8 cellular contexts compared by ENCODE assay signal in genomic region chr7:16564909-16565426, GRCh38. TPM values are rescaled to one million over a fixed set of nuclear protein-coding genes. Genes with fewer than 3 reads are reported as not detected.
DNase-seq lines count a peak whose midpoint lies in the region; ATAC-seq, FAIRE-seq and TF ChIP-seq lines count a peak whose summit lies in the region.

No MANE protein-coding gene starts in this region.

- intact Hi-C loops in testis (cut with DNase I; ENCODE audit: low total_unique reads) = loop anchor here (5.0 kb wide), 1 partner anchor 488 kb away; no protein-coding TSS in a partner anchor

- no peaks in the 10 kb centered on the region for H3K4me1 ChIP-seq in keratinocyte (ENCODE audit: control insufficient read depth, extremely low read depth, insufficient read depth, low read length)
- no peaks in the 10 kb centered on the region for H3K4me1 ChIP-seq in testis
- H3K4me1 ChIP-seq in effector memory CD4-positive, alpha-beta T cell (ENCODE audit: control insufficient read depth, insufficient read depth, low read length, poor library complexity, severe bottlenecking) = peaks cover 6% of the 10 kb centered on the region

- no peak overlapping the region for H3K27ac ChIP-seq in brain microvascular endothelial cell
- H3K27ac ChIP-seq in keratinocyte (ENCODE audit: control insufficient read depth, insufficient read depth, low read length) = no peak overlapping the region
- H3K27ac ChIP-seq in testis = no peak overlapping the region
- no peak overlapping the region for H3K27ac ChIP-seq in effector memory CD4-positive, alpha-beta T cell (ENCODE audit: insufficient read depth, low read length, poor library complexity, severe bottlenecking)

- peak; percentile 56 for FAIRE-seq in keratinocyte (lab: Jason Lieb, UNC)

- dilution Hi-C loops in keratinocyte (cut with MboI; ENCODE audit: extremely low pct_ligation_motif_present, low sequenced_read_pairs) = loop anchor here (10.0 kb wide), 1 partner anchor 440 kb away; no protein-coding TSS in a partner anchor

- TF ChIP-seq CTCF in brain microvascular endothelial cell (IDR thresholded peaks at IDR 0.05; ENCODE audit: low read depth, low read length, missing control alignments) (peak; percentile 63), keratinocyte (optimal IDR thresholded peaks at IDR 0.05 in 1 of 3, IDR thresholded peaks at IDR 0.05 in 1 of 3, conservative IDR thresholded peaks at IDR 0.05 in 1 of 3; ENCODE audit: extremely low read depth in 1 of 3, insufficient read depth in 2 of 3, low read length in 3 of 3) (peak; percentile 3 to 61 (median 51)), testis (IDR thresholded peaks at IDR 0.05) (peak; percentile 54 to 68 (median 55))

- in situ Hi-C loops in brain microvascular endothelial cell (cut with HindIII; ENCODE audit: low pct_ligation_motif_present, low sequenced_read_pairs) = no loop called here

- no peaks in the 10 kb centered on the region for H3K27me3 ChIP-seq in brain microvascular endothelial cell (replicated peaks)
- no peaks in the 10 kb centered on the region for H3K27me3 ChIP-seq in keratinocyte (ENCODE audit: control insufficient read depth, extremely low read depth, insufficient read depth, low read length)
- no peaks in the 10 kb centered on the region for H3K27me3 ChIP-seq in testis
- H3K27me3 ChIP-seq in effector memory CD4-positive, alpha-beta T cell (replicated peaks; ENCODE audit: control insufficient read depth, insufficient read depth, low read length, poor library complexity, severe bottlenecking) = no peaks in the 10 kb centered on the region

- ATAC-seq in GM19438 (IDR thresholded peaks at IDR 0.05; ENCODE audit: low read depth, unreplicated experiment) = peak; percentile 63

- no peaks in the 10 kb centered on the region for H3K9me1 ChIP-seq in keratinocyte (ENCODE audit: control insufficient read depth, extremely low read depth, insufficient read depth, low read length)

- H3K36me3 ChIP-seq in brain microvascular endothelial cell (replicated peaks) (no peaks in the 10 kb centered on the region), keratinocyte (ENCODE audit: control insufficient read depth in 2 of 2, extremely low read depth in 1 of 2, insufficient read depth in 2 of 2, low read length in 2 of 2) (no peaks in the 10 kb centered on the region), testis (ENCODE audit: low read depth, missing control alignments) (no peaks in the 10 kb centered on the region)
- no peaks in the 10 kb centered on the region for H3K36me3 ChIP-seq in effector memory CD4-positive, alpha-beta T cell (ENCODE audit: control insufficient read depth, insufficient read depth, low read length)

- no peaks in the 10 kb centered on the region for H4K20me1 ChIP-seq in keratinocyte (ENCODE audit: control insufficient read depth, extremely low read depth, insufficient read depth, low read length)

- no peak overlapping the region for H3K4me3 ChIP-seq in brain microvascular endothelial cell (ENCODE audit: low read depth, low read length)
- no peak overlapping the region for H3K4me3 ChIP-seq in keratinocyte (ENCODE audit: control insufficient read depth in 2 of 3, extremely low read depth in 1 of 3, insufficient read depth in 2 of 3, low read depth in 1 of 3, low read length in 3 of 3)
- H3K4me3 ChIP-seq in testis = no peak overlapping the region
- H3K4me3 ChIP-seq in effector memory CD4-positive, alpha-beta T cell (ENCODE audit: insufficient read depth, low read depth, low read length, poor library complexity, severe bottlenecking) = no peak overlapping the region

- WGBS in testis, 2 donors = 24 to 27% methylated on average over 13 of the region's 13 CpGs

- H2AFZ ChIP-seq in keratinocyte (ENCODE audit: control insufficient read depth, low read length) = no peak overlapping the region

- H3K4me2 ChIP-seq in keratinocyte (ENCODE audit: control insufficient read depth, extremely low read depth, insufficient read depth, low read depth, low read length) = no peak overlapping the region

- no peaks in the 10 kb centered on the region for H3K79me2 ChIP-seq in keratinocyte (ENCODE audit: control insufficient read depth, insufficient read depth, low read length)

- H3K9me3 ChIP-seq in keratinocyte (ENCODE audit: control insufficient read depth, low read depth, low read length) = no peaks in the 10 kb centered on the region
- no peaks in the 10 kb centered on the region for H3K9me3 ChIP-seq in testis
- no peaks in the 10 kb centered on the region for H3K9me3 ChIP-seq in effector memory CD4-positive, alpha-beta T cell (ENCODE audit: control insufficient read depth, low read length)

- no peak overlapping the region for H3K9ac ChIP-seq in keratinocyte (ENCODE audit: control insufficient read depth, extremely low read depth, insufficient read depth, low read length)

- peak; percentile 88 for DNase-seq in DMS53 (lab: John Stamatoyannopoulos, UW)
- peak; percentile 30 for DNase-seq in HS-5 (ENCODE audit: low read depth)
- peak; percentile 46 for DNase-seq in NCI-H82 treated with DMSO at 0.1 percent for 48 hours (lab: John Stamatoyannopoulos, UW; ENCODE audit: unreplicated experiment)
- DNase-seq in brain microvascular endothelial cell = peak; percentile 18
- peak; percentile 7 for DNase-seq in keratinocyte (ENCODE audit: low read depth, low spot score)
- DNase-seq in testis = no peak
- DNase-seq in effector memory CD4-positive, alpha-beta T cell = no peak

- TF ChIP-seq POLR2A in testis (IDR thresholded peaks at IDR 0.05) = no peak

RNA-seq across cellular contexts. Expression of gene LRRC72, which starts 38.3 kb away (rescaled TPM):
- polyA plus RNA-seq in keratinocyte (not detected in 3 replicates), testis (ENCODE audit: insufficient read depth, low read depth, low replicate concordance) (8.6 TPM)
- polyA plus RNA-seq in keratinocyte (2011; ENCODE audit: low read depth) = not detected
- polyA plus RNA-seq in keratinocyte (2011; cell fraction: cytosol; rRNA removed) = not detected in 2 replicates
- polyA plus RNA-seq in keratinocyte (2011; cell fraction: nucleus; rRNA removed) = not detected in 2 replicates
- not detected in 2 replicates for polyA plus RNA-seq in keratinocyte (2012; ENCODE audit: low replicate concordance)
- polyA minus RNA-seq in keratinocyte = not detected in 3 replicates
- not detected for polyA minus RNA-seq in keratinocyte (2011; cell fraction: cytosol; rRNA and poly(A)+ RNA removed)
- polyA minus RNA-seq in keratinocyte (2011; cell fraction: nucleus; rRNA and poly(A)+ RNA removed) = not detected in 2 replicates
- under 1 TPM; 0.79 to 0.81 TPM for total RNA-seq in testis

Comparison
In these comparisons a context has a peak if more than half of its experiments do, and no peak if none do; other contexts are left out.
1. DNase-seq: peak in DMS53 (single experiment), HS-5 (single experiment), NCI-H82 treated with DMSO at 0.1 percent for 48 hours (single experiment), brain microvascular endothelial cell (single experiment) and keratinocyte (single experiment); none in testis (single experiment) and effector memory CD4-positive, alpha-beta T cell (0 of 3).
2. Peak in every context shown above with its lines, with median percentiles within 50 percentile points of each other: CTCF ChIP-seq.